1 cellular context compared by ENCODE assay signal in the genomic region with DNA sequence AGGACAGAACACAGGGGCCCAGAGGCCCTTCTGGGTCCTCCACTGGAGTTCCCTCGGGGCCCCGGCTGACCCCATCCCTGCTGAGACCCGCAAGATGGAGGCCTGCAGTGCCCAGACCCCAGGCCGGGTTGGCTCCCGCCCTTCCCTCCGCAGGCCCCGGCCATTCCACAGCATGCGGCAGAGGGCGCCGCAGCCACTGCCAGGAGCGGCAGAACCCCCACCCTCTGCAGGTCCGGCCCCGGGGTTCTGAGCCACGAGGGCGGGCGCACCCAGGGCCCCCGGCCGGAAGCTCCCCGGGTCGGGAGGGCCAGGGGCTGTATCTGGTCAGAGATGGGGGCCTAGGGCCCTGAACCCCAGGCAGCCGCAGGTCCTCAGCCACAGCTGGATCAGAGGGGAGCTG.
TF ChIP-seq lines count a peak whose summit lies in the region.

No MANE protein-coding gene starts in this region.

TF ChIP-seq in SK-N-SH, 30 proteins besides CTCF, POLR2A, EP300 and RAD21 (continued from another document):
- TF ChIP-seq, protein P1, sequence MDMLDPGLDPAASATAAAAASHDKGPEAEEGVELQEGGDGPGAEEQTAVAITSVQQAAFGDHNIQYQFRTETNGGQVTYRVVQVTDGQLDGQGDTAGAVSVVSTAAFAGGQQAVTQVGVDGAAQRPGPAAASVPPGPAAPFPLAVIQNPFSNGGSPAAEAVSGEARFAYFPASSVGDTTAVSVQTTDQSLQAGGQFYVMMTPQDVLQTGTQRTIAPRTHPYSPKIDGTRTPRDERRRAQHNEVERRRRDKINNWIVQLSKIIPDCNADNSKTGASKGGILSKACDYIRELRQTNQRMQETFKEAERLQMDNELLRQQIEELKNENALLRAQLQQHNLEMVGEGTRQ (IDR thresholded peaks at IDR 0.05; ENCODE audit: borderline replicate concordance, low read depth, low read length) = no peak
- TF ChIP-seq FOXM1 (IDR thresholded peaks at IDR 0.05; ENCODE audit: low read depth) (no peak), RFX5 (IDR thresholded peaks at IDR 0.05; ENCODE audit: low read length) (no peak), POLR2AphosphoS5 (IDR thresholded peaks at IDR 0.05; ENCODE audit: low read depth, low read length) (no peak), NFIC (IDR thresholded peaks at IDR 0.05; ENCODE audit: borderline replicate concordance) (no peak)
- TF ChIP-seq, protein P2, sequence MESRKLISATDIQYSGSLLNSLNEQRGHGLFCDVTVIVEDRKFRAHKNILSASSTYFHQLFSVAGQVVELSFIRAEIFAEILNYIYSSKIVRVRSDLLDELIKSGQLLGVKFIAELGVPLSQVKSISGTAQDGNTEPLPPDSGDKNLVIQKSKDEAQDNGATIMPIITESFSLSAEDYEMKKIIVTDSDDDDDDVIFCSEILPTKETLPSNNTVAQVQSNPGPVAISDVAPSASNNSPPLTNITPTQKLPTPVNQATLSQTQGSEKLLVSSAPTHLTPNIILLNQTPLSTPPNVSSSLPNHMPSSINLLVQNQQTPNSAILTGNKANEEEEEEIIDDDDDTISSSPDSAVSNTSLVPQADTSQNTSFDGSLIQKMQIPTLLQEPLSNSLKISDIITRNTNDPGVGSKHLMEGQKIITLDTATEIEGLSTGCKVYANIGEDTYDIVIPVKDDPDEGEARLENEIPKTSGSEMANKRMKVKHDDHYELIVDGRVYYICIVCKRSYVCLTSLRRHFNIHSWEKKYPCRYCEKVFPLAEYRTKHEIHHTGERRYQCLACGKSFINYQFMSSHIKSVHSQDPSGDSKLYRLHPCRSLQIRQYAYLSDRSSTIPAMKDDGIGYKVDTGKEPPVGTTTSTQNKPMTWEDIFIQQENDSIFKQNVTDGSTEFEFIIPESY (IDR thresholded peaks at IDR 0.05; ENCODE audit: borderline replicate concordance, low read depth) = no peak
